20 cellular contexts compared by ENCODE assay signal in genomic region chr10:30882281-30882680, GRCh38.
DNase-seq lines count a peak whose midpoint lies in the region; ATAC-seq, FAIRE-seq and TF ChIP-seq lines count a peak whose summit lies in the region.
"Had no signal": no experiment of that assay in that cellular context is flagged by ENCODE, and none has a peak within 500 bp of the region (broad histone marks: within the 10 kb centered on the region; RNA-seq: fewer than 3 reads in every experiment).

No MANE protein-coding gene starts in this region.

- TF ChIP-seq CTCF in cardiac fibroblast (IDR thresholded peaks at IDR 0.05; ENCODE audit: low read depth, low read length) (no peak), fibroblast of pulmonary artery (IDR thresholded peaks at IDR 0.05; ENCODE audit: low read length, missing control alignments) (no peak), progenitor cell of endocrine pancreas (IDR thresholded peaks at IDR 0.05; ENCODE audit: unreplicated experiment) (no peak)

- no peaks in the 10 kb centered on the region for H3K27me3 Mint-ChIP-seq in progenitor cell of endocrine pancreas
- H3K27me3 Mint-ChIP-seq: CD4-positive, alpha-beta T cell; IgD-negative memory B cell had no signal

- H3K27ac Mint-ChIP-seq in progenitor cell of endocrine pancreas = no peak overlapping the region
- H3K27ac Mint-ChIP-seq: CD4-positive, alpha-beta T cell; IgD-negative memory B cell had no signal

- TF ChIP-seq POLR2A in H54 (IDR thresholded peaks at IDR 0.05; ENCODE audit: low read depth, low read length) = no peak

- DNase-seq in H54 (ENCODE audit: insufficient read length, low spot score) (no peak), cardiac fibroblast (ENCODE audit: low read depth in 2 of 2) (peak; percentile 19 to 22), fibroblast of pulmonary artery (ENCODE audit: low read depth) (peak; percentile 44), NCI-H2081 treated with DMSO at 0.1 percent for 48 hours (lab: John Stamatoyannopoulos, UW) (no peak), T-helper 2 cell (no peak), progenitor cell of endocrine pancreas (ENCODE audit: low spot score, unreplicated experiment) (no peak)
- DNase-seq: Caco-2; CD4-positive, alpha-beta T cell; DMS 273 treated with DMSO at 0.1 percent for 48 hours; DMS79 treated with DMSO at 0.1 percent for 48 hours; Karpas-422; NCI-H1694 treated with DMSO at 0.1 percent for 48 hours; NCI-H446 treated with DMSO at 0.1 percent for 48 hours; NCI-H526 treated with DMSO at 0.1 percent for 48 hours; OCI-M1; Right ventricle myocardium superior had no signal

- ATAC-seq in HG03354 (IDR thresholded peaks at IDR 0.05; ENCODE audit: poor library complexity, severe bottlenecking, unreplicated experiment) = no peak
- ATAC-seq: GM23338 had no signal

- H3K4me3 Mint-ChIP-seq in progenitor cell of endocrine pancreas (ENCODE audit: low read depth) = no peak overlapping the region
- H3K4me3 Mint-ChIP-seq: CD4-positive, alpha-beta T cell; GM23338; IgD-negative memory B cell had no signal

- FAIRE-seq in H54 (lab: Jason Lieb, UNC) = peak; percentile 60

- no peak overlapping the region for H3K4me3 ChIP-seq in cardiac fibroblast (replicated peaks in 1 of 2; ENCODE audit: low read depth in 2 of 2, low read length in 2 of 2)
- no peak overlapping the region for H3K4me3 ChIP-seq in fibroblast of pulmonary artery (replicated peaks; ENCODE audit: low read depth, low read length)
- H3K4me3 ChIP-seq: BLaER1, GM23338 had no signal

- H3K36me3 Mint-ChIP-seq in progenitor cell of endocrine pancreas (ENCODE audit: insufficient read depth) = no peaks in the 10 kb centered on the region

- no peaks in the 10 kb centered on the region for H3K4me1 Mint-ChIP-seq in progenitor cell of endocrine pancreas (ENCODE audit: low read depth)
- H3K4me1 Mint-ChIP-seq: IgD-negative memory B cell had no signal

- no peaks in the 10 kb centered on the region for H3K9me3 Mint-ChIP-seq in progenitor cell of endocrine pancreas (ENCODE audit: low read depth)
- H3K9me3 Mint-ChIP-seq: CD4-positive, alpha-beta T cell had no signal

Comparison
In these comparisons a context has a peak if more than half of its experiments do, and no peak if none do; other contexts are left out.
1. DNase-seq: peak in cardiac fibroblast (2 of 2) and fibroblast of pulmonary artery (single experiment); none in H54 (single experiment), NCI-H2081 treated with DMSO at 0.1 percent for 48 hours (single experiment), T-helper 2 cell (0 of 5) and progenitor cell of endocrine pancreas (single experiment).